35 cellular contexts compared by ENCODE assay signal in genomic region chr17:81186203-81186602, GRCh38. TPM values are rescaled to one million over a fixed set of nuclear protein-coding genes. Genes with fewer than 3 reads are reported as not detected.
"Had no signal": no experiment of that assay in that cellular context is flagged by ENCODE, and none has a peak within 500 bp of the region (broad histone marks: within the 10 kb centered on the region; RNA-seq: fewer than 3 reads in every experiment).

No MANE protein-coding gene starts in this region.

- H3K36me3 ChIP-seq: pancreas, prostate gland, right atrium auricular region, transverse colon, upper lobe of right lung, uterus had no signal

- H3K27ac ChIP-seq: neutrophil, pancreas, prostate gland, right atrium auricular region, skin epidermis, spleen, suprapubic skin, testis, tibial artery, transverse colon, upper lobe of right lung, uterus had no signal

- H3K4me1 ChIP-seq: pancreas, prostate gland, right atrium auricular region, spleen, suprapubic skin, testis, tibial artery, transverse colon, upper lobe of right lung, uterus had no signal

- DNase-seq: naive thymus-derived CD8-positive, alpha-beta T cell; nephron progenitor cell; nucleus accumbens; retina; spleen; stimulated activated CD4-positive, alpha-beta T cell treated with anti-CD3 and anti-CD28 coated beads, Interleukin-12 subunit alpha, Interleukin-12 subunit beta, amount 100 ng/mL, for 4 hours; stimulated activated CD4-positive, alpha-beta T cell treated with anti-CD3 and anti-CD28 coated beads, Interleukin-1b, Interleukin-23, amount 100 ng/mL, for 48 hours; stimulated activated CD4-positive, alpha-beta T cell treated with anti-CD3 and anti-CD28 coated beads, Interleukin-4, amount 100 ng/mL, for 1 hour; stimulated activated CD4-positive, alpha-beta T cell treated with anti-CD3 and anti-CD28 coated beads, Interleukin-4, amount 100 ng/mL, for 4 hours; stimulated activated CD8-positive, alpha-beta memory T cell treated with anti-CD3 and anti-CD28 coated beads, Interleukin-4, amount 100 ng/mL, for 48 hours; stimulated activated naive CD4-positive, alpha-beta T cell; stimulated activated naive CD8-positive, alpha-beta T cell treated with anti-CD3 and anti-CD28 coated beads, Interleukin-15, amount 100 ng/mL, for 72 hours; stimulated activated naive CD8-positive, alpha-beta T cell treated with anti-CD3 and anti-CD28 coated beads, Interleukin-15, Interleukin-2, amounts not matched to agents 100 U/mL and 50 U/mL, for 24 hours; substantia nigra; testis; tibial artery; transverse colon; upper lobe of right lung; uterus had no signal

- H3K4me2 ChIP-seq: smooth muscle cell had no signal

- H3K9me3 ChIP-seq: neutrophil, pancreas, prostate gland, right atrium auricular region, spleen, suprapubic skin, testis, tibial artery, transverse colon, upper lobe of right lung, uterus had no signal

- H3K4me3 ChIP-seq: pancreas, prostate gland, right atrium auricular region, skin epidermis, smooth muscle cell, spleen, suprapubic skin, testis, tibial artery, transverse colon, upper lobe of right lung, uterus had no signal

- H3K27me3 ChIP-seq: pancreas, right atrium auricular region, testis, uterus had no signal

- ATAC-seq: naive thymus-derived CD8-positive, alpha-beta T cell; natural killer cell treated with Interleukin-12 subunit alpha and Interleukin-12 subunit beta and Interleukin-15 and Interleukin-18, amount 100 ng/mL, for 72 hours; pancreas; sciatic nerve; stimulated activated memory B cell treated with anti-CD40 and anti-IgM and Interleukin-4, amounts not matched to agents 10 μg/mL and 1 μg/mL and 100 μg/mL, for 72 hours; stimulated activated naive CD8-positive, alpha-beta T cell treated with anti-CD3 and anti-CD28 coated beads, Interleukin-15, amount 100 ng/mL, for 72 hours; stimulated activated naive CD8-positive, alpha-beta T cell treated with anti-CD3 and anti-CD28 coated beads, Interleukin-15, Interleukin-2, amounts not matched to agents 100 U/mL and 50 U/mL, for 24 hours; upper lobe of right lung had no signal

- FAIRE-seq: pancreas had no signal

RNA-seq across cellular contexts. Expression of gene AATK, which starts 20.2 kb away (rescaled TPM):
- total RNA-seq: osteocyte had no signal
- polyA plus RNA-seq: naive thymus-derived CD8-positive, alpha-beta T cell had no signal

RNA-seq across cellular contexts. Expression of gene PVALEF, which starts 20.9 kb away (rescaled TPM):
- total RNA-seq: naive thymus-derived CD8-positive, alpha-beta T cell; natural killer cell treated with Interleukin-12 subunit alpha and Interleukin-12 subunit beta and Interleukin-15 and Interleukin-18, amount 100 ng/mL, for 72 hours; neural crest cell; omental fat pad; osteocyte; posterior vena cava; prostate gland; pulmonary artery endothelial cell; right atrium auricular region; sciatic nerve; smooth muscle cell; spleen; suprapubic skin; testis; transverse colon; upper lobe of right lung; urinary bladder; uterus had no signal
- polyA plus RNA-seq: naive thymus-derived CD8-positive, alpha-beta T cell; smooth muscle cell; spleen; urinary bladder had no signal
